20 cellular contexts compared by ENCODE assay signal in genomic region chr1:181918893-181919728, GRCh38.
"Had no signal": no experiment of that assay in that cellular context is flagged by ENCODE, and none has a peak within 500 bp of the region (broad histone marks: within the 10 kb centered on the region; RNA-seq: fewer than 3 reads in every experiment).

No MANE protein-coding gene starts in this region.

- ATAC-seq: activated T-helper 17 cell treated with anti-CD3 and anti-CD28 coated beads, Interleukin-2, amount 50 U/mL, for 72 hours; left colon; pancreas had no signal

- H3K36me3 Mint-ChIP-seq: immature natural killer cell had no signal

- H3K36me3 ChIP-seq: pancreas, tibial artery, uterus had no signal

- H3K27ac ChIP-seq: epithelial cell of prostate, hepatocyte, pancreas, skin epidermis, tibial artery, uterus had no signal

- H3K27me3 ChIP-seq: hepatocyte, pancreas, tibial artery, uterus had no signal

- H3K4me3 Mint-ChIP-seq: activated B cell treated with CpG ODN at 0.5 μM for 24 hours; activated naive CD4-positive, alpha-beta T cell treated with anti-CD3 and anti-CD28 coated beads for 36 hours; activated T-helper 17 cell treated with anti-CD3 and anti-CD28 coated beads, Interleukin-2, amount 50 U/mL, for 72 hours; central memory CD8-positive, alpha-beta T cell; immature natural killer cell; memory B cell; nephron; T-helper 1 cell treated with Interleukin-12 subunit alpha and Interleukin-12 subunit beta and Interleukin-4 antibody, amounts not matched to agents 30 μg/mL and 1 μg/mL, for 36 hours had no signal

- H3K4me1 Mint-ChIP-seq: activated B cell treated with CpG ODN at 0.5 μM for 24 hours; activated T-helper 17 cell treated with anti-CD3 and anti-CD28 coated beads, Interleukin-2, amount 50 U/mL, for 72 hours; central memory CD8-positive, alpha-beta T cell; immature natural killer cell; memory B cell; nephron had no signal

- DNase-seq: activated B cell treated with CpG ODN at 0.5 μM for 24 hours; activated CD4-positive, alpha-beta T cell treated with anti-CD3 and anti-CD28 coated beads, Interleukin-2, amount 50 U/mL, for 1 hour; activated naive CD4-positive, alpha-beta T cell treated with anti-CD3 and anti-CD28 coated beads for 36 hours; activated T-cell treated with anti-CD3 and anti-CD28 coated beads for 4 hours; cortex of kidney; effector memory CD4-positive, alpha-beta T cell; immature natural killer cell; left colon; pancreas; retina; tibial artery; uterus had no signal

- H3K4me1 ChIP-seq: pancreas, tibial artery, uterus had no signal

- H3K79me2 ChIP-seq: hepatocyte had no signal

- H2AFZ ChIP-seq: hepatocyte had no signal

- H3K4me3 ChIP-seq: hepatocyte, pancreas, skin epidermis, tibial artery, uterus had no signal

- H3K4me2 ChIP-seq: hepatocyte had no signal

- H3K27ac Mint-ChIP-seq: activated B cell treated with CpG ODN at 0.5 μM for 24 hours; activated naive CD4-positive, alpha-beta T cell treated with anti-CD3 and anti-CD28 coated beads for 36 hours; activated T-helper 17 cell treated with anti-CD3 and anti-CD28 coated beads, Interleukin-2, amount 50 U/mL, for 72 hours; immature natural killer cell; memory B cell; nephron; T-helper 1 cell treated with Interleukin-12 subunit alpha and Interleukin-12 subunit beta and Interleukin-4 antibody, amounts not matched to agents 30 μg/mL and 1 μg/mL, for 36 hours had no signal

- H3K9me3 ChIP-seq: pancreas, uterus had no signal

- H3K9me3 Mint-ChIP-seq: activated T-helper 17 cell treated with anti-CD3 and anti-CD28 coated beads, Interleukin-2, amount 50 U/mL, for 72 hours; T-helper 1 cell treated with Interleukin-12 subunit alpha and Interleukin-12 subunit beta and Interleukin-4 antibody, amounts not matched to agents 30 μg/mL and 1 μg/mL, for 36 hours had no signal
